In the genomic region with DNA sequence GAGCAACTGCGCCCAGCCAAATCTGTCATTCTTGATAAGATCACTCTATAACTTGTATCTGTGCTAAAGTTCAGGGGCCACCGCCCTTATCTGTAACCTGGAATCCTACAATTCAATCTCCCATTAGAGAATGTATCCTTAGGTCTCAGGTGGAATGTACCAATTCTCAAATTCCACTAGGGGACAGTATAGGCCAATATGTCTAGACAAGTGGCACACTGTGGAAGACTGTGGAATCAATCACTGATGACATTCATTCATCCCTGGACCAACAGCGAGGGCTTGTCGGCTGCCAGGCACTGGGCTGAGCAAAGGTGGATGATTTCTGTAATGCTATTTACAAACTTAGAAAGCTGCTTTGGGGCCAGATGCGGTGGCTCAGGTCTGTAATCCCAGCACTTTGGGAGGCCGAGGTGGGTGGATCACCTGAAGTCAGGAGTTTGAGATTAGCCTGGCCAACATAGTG, we compare ENCODE assay signal across 8 cellular contexts. TPM values are rescaled to one million over a fixed set of nuclear protein-coding genes. Genes with fewer than 3 reads are reported as not detected.
A peak's percentile ranks its signal among the peaks of the same experiment; 100 is the strongest.
DNase-seq lines count a peak whose midpoint lies in the region; ATAC-seq, FAIRE-seq and TF ChIP-seq lines count a peak whose summit lies in the region.

No MANE protein-coding gene starts in this region.

- no peaks in the 10 kb centered on the region for H3K9me1 ChIP-seq in keratinocyte (ENCODE audit: control insufficient read depth, extremely low read depth, insufficient read depth, low read length)

- H3K9me3 ChIP-seq in keratinocyte (ENCODE audit: control insufficient read depth, low read depth, low read length), result no peaks in the 10 kb centered on the region

- dilution Hi-C loops in keratinocyte (cut with MboI; ENCODE audit: extremely low pct_ligation_motif_present, low sequenced_read_pairs), result no loop called here

- peaks cover 9% of the 10 kb centered on the region for H3K4me1 Mint-ChIP-seq in activated CD8-positive, alpha-beta T cell treated with anti-CD3 and anti-CD28 coated beads, Interleukin-2, amount 10 ng/mL, durations not matched to agents 7 days and 5 days (ENCODE audit: low read depth)

- H3K9me3 Mint-ChIP-seq in activated CD8-positive, alpha-beta T cell treated with anti-CD3 and anti-CD28 coated beads, Interleukin-2, amount 10 ng/mL, durations not matched to agents 7 days and 5 days (ENCODE audit: insufficient read depth), result no peaks in the 10 kb centered on the region

- peak; percentile 77 for ATAC-seq in activated CD8-positive, alpha-beta T cell treated with anti-CD3 and anti-CD28 coated beads, Interleukin-2, amount 10 ng/mL, durations not matched to agents 7 days and 5 days
- ATAC-seq in HG02970 (IDR thresholded peaks at IDR 0.05; ENCODE audit: low FRiP score, unreplicated experiment) (no peak), HG03095 (IDR thresholded peaks at IDR 0.05; ENCODE audit: unreplicated experiment) (no peak)

- no peak overlapping the region for H3K27ac Mint-ChIP-seq in activated CD8-positive, alpha-beta T cell treated with anti-CD3 and anti-CD28 coated beads, Interleukin-2, amount 10 ng/mL, durations not matched to agents 7 days and 5 days

- no peaks in the 10 kb centered on the region for H3K27me3 ChIP-seq in keratinocyte (ENCODE audit: control insufficient read depth, extremely low read depth, insufficient read depth, low read length)

- no peak overlapping the region for H3K27ac ChIP-seq in keratinocyte (ENCODE audit: control insufficient read depth, insufficient read depth, low read length)

- POLR2A ChIA-PET in activated CD8-positive, alpha-beta T cell treated with anti-CD3 and anti-CD28 coated beads, Interleukin-2, amount 10 ng/mL, durations not matched to agents 7 days and 5 days (lab: Charles Lee), result no interaction called here

- DNase-seq in A172 (ENCODE audit: low spot score), result peak; percentile 38
- peak; percentile 36 for DNase-seq in EL
- peak; percentile 35 for DNase-seq in LNCaP clone FGC (ENCODE audit: low read depth)
- DNase-seq in activated CD8-positive, alpha-beta T cell treated with anti-CD3 and anti-CD28 coated beads, Interleukin-2, amount 10 ng/mL, durations not matched to agents 7 days and 5 days, result no peak
- DNase-seq in keratinocyte (ENCODE audit: low read depth, low spot score), result no peak
- no peak for DNase-seq in stimulated activated naive CD4-positive, alpha-beta T cell treated with Interleukin-2 at 50 U/mL for 16 hours (lab: John Stamatoyannopoulos, UW)

- no peaks in the 10 kb centered on the region for H3K36me3 ChIP-seq in keratinocyte (ENCODE audit: control insufficient read depth in 2 of 2, extremely low read depth in 1 of 2, insufficient read depth in 2 of 2, low read length in 2 of 2)

- H2AFZ ChIP-seq in keratinocyte (ENCODE audit: control insufficient read depth, low read length), result no peak overlapping the region

- H3K9ac ChIP-seq in keratinocyte (ENCODE audit: control insufficient read depth, extremely low read depth, insufficient read depth, low read length), result no peak overlapping the region

- peak; percentile 9 for FAIRE-seq in keratinocyte (lab: Jason Lieb, UNC)

- no peaks in the 10 kb centered on the region for H4K20me1 ChIP-seq in keratinocyte (ENCODE audit: control insufficient read depth, extremely low read depth, insufficient read depth, low read length)

- CTCF ChIA-PET in activated CD8-positive, alpha-beta T cell treated with anti-CD3 and anti-CD28 coated beads, Interleukin-2, amount 10 ng/mL, durations not matched to agents 7 days and 5 days (lab: Charles Lee), result interaction anchor here (1.0 to 1.2 kb wide), 3 partner anchors 12 to 317 kb away, joined by 3 read pairs; no protein-coding TSS in a partner anchor

- no peaks in the 10 kb centered on the region for H3K36me3 Mint-ChIP-seq in activated CD8-positive, alpha-beta T cell treated with anti-CD3 and anti-CD28 coated beads, Interleukin-2, amount 10 ng/mL, durations not matched to agents 7 days and 5 days (ENCODE audit: low read depth)

- H3K4me1 ChIP-seq in keratinocyte (ENCODE audit: control insufficient read depth, extremely low read depth, insufficient read depth, low read length), result peaks cover 3% of the 10 kb centered on the region

- no peaks in the 10 kb centered on the region for H3K79me2 ChIP-seq in keratinocyte (ENCODE audit: control insufficient read depth, insufficient read depth, low read length)

- H3K4me3 Mint-ChIP-seq in activated CD8-positive, alpha-beta T cell treated with anti-CD3 and anti-CD28 coated beads, Interleukin-2, amount 10 ng/mL, durations not matched to agents 7 days and 5 days, result no peak overlapping the region

- no peak overlapping the region for H3K4me2 ChIP-seq in keratinocyte (ENCODE audit: control insufficient read depth, extremely low read depth, insufficient read depth, low read depth, low read length)

- H3K27me3 Mint-ChIP-seq in activated CD8-positive, alpha-beta T cell treated with anti-CD3 and anti-CD28 coated beads, Interleukin-2, amount 10 ng/mL, durations not matched to agents 7 days and 5 days (ENCODE audit: low read depth), result peaks cover 1% of the 10 kb centered on the region

- peak; percentile 81 for TF ChIP-seq CTCF in LNCaP clone FGC (IDR thresholded peaks at IDR 0.05; ENCODE audit: control insufficient read depth, extremely low read depth, insufficient read depth)
- TF ChIP-seq CTCF in keratinocyte (optimal IDR thresholded peaks at IDR 0.05 in 1 of 3, IDR thresholded peaks at IDR 0.05 in 1 of 3, conservative IDR thresholded peaks at IDR 0.05 in 1 of 3; ENCODE audit: extremely low read depth in 1 of 3, insufficient read depth in 2 of 3, low read length in 3 of 3), result peak; percentile 62 to 85 (median 83)

- no peak overlapping the region for H3K4me3 ChIP-seq in LNCaP clone FGC (ENCODE audit: low read depth, low read length)
- no peak overlapping the region for H3K4me3 ChIP-seq in keratinocyte (ENCODE audit: control insufficient read depth in 2 of 3, extremely low read depth in 1 of 3, insufficient read depth in 2 of 3, low read depth in 1 of 3, low read length in 3 of 3)

RNA-seq across cellular contexts. Expression of gene MEGF9, which starts 28.7 kb away (rescaled TPM):
- total RNA-seq in A172 (2014; rRNA removed; shearing (Covaris generic)), result 17.3 and 17.4 TPM in 2 replicates
- total RNA-seq in activated CD8-positive, alpha-beta T cell treated with anti-CD3 and anti-CD28 coated beads, Interleukin-2, amount 10 ng/mL, durations not matched to agents 7 days and 5 days, result 1 to 10 TPM; 6.3 to 6.7 TPM
- 8.2 to 11.2 TPM (median 9.8 TPM) in 3 replicates for polyA plus RNA-seq in keratinocyte
- 5.3 TPM for polyA plus RNA-seq in keratinocyte (2011; ENCODE audit: low read depth)
- polyA plus RNA-seq in keratinocyte (2011; cell fraction: cytosol; rRNA removed), result 8.2 and 14.9 TPM in 2 replicates
- polyA plus RNA-seq in keratinocyte (2011; cell fraction: nucleus; rRNA removed), result 17.2 and 19.9 TPM in 2 replicates
- polyA plus RNA-seq in keratinocyte (2012; ENCODE audit: low replicate concordance), result 8.2 and 12.3 TPM in 2 replicates
- polyA minus RNA-seq in keratinocyte, result 3.7 to 10.6 TPM (median 10.6 TPM) in 3 replicates
- 12.1 TPM for polyA minus RNA-seq in keratinocyte (2011; cell fraction: cytosol; rRNA and poly(A)+ RNA removed)
- polyA minus RNA-seq in keratinocyte (2011; cell fraction: nucleus; rRNA and poly(A)+ RNA removed), result 13.2 and 24.9 TPM in 2 replicates

RNA-seq across cellular contexts. Expression of gene FBXW2, which starts 50.2 kb away (rescaled TPM):
- total RNA-seq in A172 (2014; rRNA removed; shearing (Covaris generic)), result 28.7 and 36.1 TPM in 2 replicates
- total RNA-seq in activated CD8-positive, alpha-beta T cell treated with anti-CD3 and anti-CD28 coated beads, Interleukin-2, amount 10 ng/mL, durations not matched to agents 7 days and 5 days, result 10 to 100 TPM; 90.0 to 90.9 TPM
- 45.0 to 68.3 TPM (median 59.9 TPM) in 3 replicates for polyA plus RNA-seq in keratinocyte
- polyA plus RNA-seq in keratinocyte (2011; ENCODE audit: low read depth), result 23.5 TPM
- polyA plus RNA-seq in keratinocyte (2011; cell fraction: cytosol; rRNA removed), result 44.1 and 58.3 TPM in 2 replicates
- 52.7 and 57.8 TPM in 2 replicates for polyA plus RNA-seq in keratinocyte (2011; cell fraction: nucleus; rRNA removed)
- polyA plus RNA-seq in keratinocyte (2012; ENCODE audit: low replicate concordance), result 24.2 and 41.3 TPM in 2 replicates
- polyA minus RNA-seq in keratinocyte, result 49.1 to 88.5 TPM (median 56.9 TPM) in 3 replicates
- 30.7 TPM for polyA minus RNA-seq in keratinocyte (2011; cell fraction: cytosol; rRNA and poly(A)+ RNA removed)
- 22.1 and 42.6 TPM in 2 replicates for polyA minus RNA-seq in keratinocyte (2011; cell fraction: nucleus; rRNA and poly(A)+ RNA removed)

Comparison
In these comparisons a context has a peak if more than half of its experiments do, and no peak if none do; other contexts are left out.
1. DNase-seq: peak in A172 (single experiment), EL (single experiment) and LNCaP clone FGC (single experiment); none in activated CD8-positive, alpha-beta T cell treated with anti-CD3 and anti-CD28 coated beads, Interleukin-2, amount 10 ng/mL, durations not matched to agents 7 days and 5 days (single experiment), keratinocyte (single experiment) and stimulated activated naive CD4-positive, alpha-beta T cell treated with Interleukin-2 at 50 U/mL for 16 hours (single experiment).